ENCODE assay signal across 31 cellular contexts in genomic region chr10:55311823-55312431, GRCh38.
DNase-seq lines count a peak whose midpoint lies in the region; ATAC-seq, FAIRE-seq and TF ChIP-seq lines count a peak whose summit lies in the region.
"Had no signal": no experiment of that assay in that cellular context is flagged by ENCODE, and none has a peak within 500 bp of the region (broad histone marks: within the 10 kb centered on the region; RNA-seq: fewer than 3 reads in every experiment).

No MANE protein-coding gene starts in this region.

- H3K23me2 ChIP-seq in H1 (ENCODE audit: low read depth, low read length), result no peaks in the 10 kb centered on the region

- no peak for TF ChIP-seq RAD21 in H1 (IDR thresholded peaks at IDR 0.05 in 1 of 2, conservative IDR thresholded peaks at IDR 0.05 in 1 of 2; ENCODE audit: low read depth in 2 of 2, low read length in 2 of 2)

- H3K4ac ChIP-seq in H1 (replicated peaks; ENCODE audit: insufficient read length, low read depth, low read length), result no peak overlapping the region

- ATAC-seq in lower lobe of right lung (no peak), GM18868 (IDR thresholded peaks at IDR 0.05; ENCODE audit: unreplicated experiment) (no peak)
- ATAC-seq: activated CD4-positive, CD25-positive, alpha-beta regulatory T cell treated with anti-CD3 and anti-CD28 coated beads, Interleukin-2, amount 50 U/mL, for 24 hours; activated T-helper 17 cell treated with anti-CD3 and anti-CD28 coated beads, Interleukin-2, amount 50 U/mL, for 72 hours; effector memory CD8-positive, alpha-beta T cell; esophagus mucosa; gastrocnemius medialis; left cardiac atrium had no signal

- CTCF ChIA-PET in H1 (lab: Charles Lee; ENCODE audit: partially characterized antibody), result no interaction called here

- no peak overlapping the region for H2BK20ac ChIP-seq in H1 (ENCODE audit: low read length)

- no peaks in the 10 kb centered on the region for H3K27me3 ChIP-seq in H1 (replicated peaks in 1 of 4; ENCODE audit: control insufficient read depth in 3 of 4, extremely low read depth in 1 of 4, insufficient read depth in 3 of 4, low read length in 3 of 4)
- no peaks in the 10 kb centered on the region for H3K27me3 ChIP-seq in lower lobe of right lung (ENCODE audit: low read depth)
- H3K27me3 ChIP-seq: cardiac muscle cell, colonic mucosa, gastrocnemius medialis, right atrium auricular region, transverse colon had no signal

- H3K4me2 ChIP-seq in H1 (ENCODE audit: insufficient read depth in 1 of 2, low read depth in 2 of 2, low read length in 2 of 2), result no peak overlapping the region
- H3K4me2 ChIP-seq: smooth muscle cell had no signal

- H4K5ac ChIP-seq in H1 (ENCODE audit: insufficient read length, low read depth, low read length), result no peak overlapping the region

- H4K91ac ChIP-seq in H1 (replicated peaks; ENCODE audit: insufficient read length, low read length), result no peak overlapping the region

- no peak overlapping the region for H3K23ac ChIP-seq in H1 (ENCODE audit: insufficient read length)

- no peak overlapping the region for H4K8ac ChIP-seq in H1 (ENCODE audit: extremely low read depth, insufficient read depth, low read length)

- no peak for TF ChIP-seq CTCF in H1 (IDR thresholded peaks at IDR 0.05; ENCODE audit: control extremely low read depth in 1 of 3, insufficient read depth in 1 of 3, low read depth in 1 of 3, low read length in 3 of 3)
- TF ChIP-seq CTCF in lower lobe of right lung (IDR thresholded peaks at IDR 0.05), result no peak

- H2BK120ac ChIP-seq in H1 (replicated peaks; ENCODE audit: low read depth, low read length), result no peak overlapping the region

- FAIRE-seq in H1 (lab: Jason Lieb, UNC), result no peak
- no peak for FAIRE-seq in urothelium cell line (lab: Jason Lieb, UNC)
- FAIRE-seq: GM18507, TTC549 had no signal

- no peak overlapping the region for H3K9ac ChIP-seq in H1 (replicated peaks in 1 of 4; ENCODE audit: extremely low read depth in 1 of 4, low read depth in 3 of 4, low read length in 3 of 4)
- H3K9ac ChIP-seq: parathyroid adenoma had no signal

- H3K4me1 ChIP-seq in H1 (replicated peaks in 1 of 4; ENCODE audit: control insufficient read depth in 3 of 4, insufficient read depth in 4 of 4, low read length in 3 of 4) (no peaks in the 10 kb centered on the region), lower lobe of right lung (no peaks in the 10 kb centered on the region)
- H3K4me1 ChIP-seq: Caco-2, colonic mucosa, gastrocnemius medialis, parathyroid adenoma, right atrium auricular region, transverse colon had no signal

- intact Hi-C loops in lower lobe of right lung (cut with DNase I), result no loop called here

- H3K18ac ChIP-seq in H1 (ENCODE audit: extremely low read depth, low read length), result no peak overlapping the region

- no peak overlapping the region for H2BK15ac ChIP-seq in H1 (ENCODE audit: low read length)

- DNase-seq in A172 (ENCODE audit: low spot score) (peak; percentile 19), GM04504 (ENCODE audit: low read depth) (peak; percentile 3), NCI-H524 treated with DMSO at 0.1 percent for 48 hours (lab: John Stamatoyannopoulos, UW) (peak; percentile 14), H1 (ENCODE audit: low read depth in 1 of 2, low spot score in 2 of 2) (no peak), urothelium cell line (ENCODE audit: low spot score) (no peak), lower lobe of right lung (no peak), NCI-H510A (lab: John Stamatoyannopoulos, UW) (no peak)
- DNase-seq: activated CD4-positive, alpha-beta T cell treated with anti-CD3 and anti-CD28 coated beads, Interleukin-2, amount 50 U/mL, for 48 hours; activated CD8-positive, alpha-beta memory T cell treated with anti-CD3 and anti-CD28 coated beads, Interleukin-2, amount 50 U/mL, for 48 hours; C1 segment of cervical spinal cord; Caco-2; colonic mucosa; DND-41; effector memory CD8-positive, alpha-beta T cell; gastrocnemius medialis; HFFc6; left cardiac atrium; NCI-H1105; NCI-H526; stimulated activated CD4-positive, alpha-beta T cell treated with anti-CD3 and anti-CD28 coated beads, Interleukin-2, amount 100 ng/mL, for 24 hours; transverse colon had no signal

- H3K79me2 ChIP-seq in H1 (ENCODE audit: control insufficient read depth in 1 of 2, insufficient read depth in 2 of 2, low read length in 2 of 2), result no peaks in the 10 kb centered on the region
- H3K79me2 ChIP-seq: parathyroid adenoma had no signal

- POLR2A ChIA-PET in H1 (lab: Charles Lee; ENCODE audit: partially characterized antibody), result no interaction called here

- TF ChIP-seq POLR2A in H1 (IDR thresholded peaks at IDR 0.05; ENCODE audit: control extremely low read depth in 1 of 2, low read depth in 2 of 2, low read length in 2 of 2), result no peak

- H3K79me1 ChIP-seq in H1 (ENCODE audit: low read depth, low read length), result no peaks in the 10 kb centered on the region

- H3K14ac ChIP-seq in H1 (ENCODE audit: insufficient read length), result no peak overlapping the region

- H3K27ac ChIP-seq in H1 (ENCODE audit: low read depth, low read length) (no peak overlapping the region), lower lobe of right lung (no peak overlapping the region)
- H3K27ac ChIP-seq: cardiac muscle cell, colonic mucosa, gastrocnemius medialis, parathyroid adenoma, right atrium auricular region, transverse colon had no signal

- H3K56ac ChIP-seq in H1 (replicated peaks; ENCODE audit: insufficient read length, low read depth, low read length), result no peak overlapping the region

- H2BK5ac ChIP-seq in H1 (ENCODE audit: low read depth, low read length), result no peak overlapping the region

- no peak overlapping the region for H2BK12ac ChIP-seq in H1 (ENCODE audit: low read depth, low read length)

- H4K20me1 ChIP-seq in H1 (replicated peaks in 1 of 2; ENCODE audit: control insufficient read depth in 1 of 2, insufficient read depth in 2 of 2, low read length in 2 of 2), result no peaks in the 10 kb centered on the region

- H3K4me3 ChIP-seq in H1 (ENCODE audit: extremely low read depth in 1 of 4, insufficient read depth in 2 of 4, low read depth in 3 of 4, low read length in 4 of 4), result no peak overlapping the region
- no peak overlapping the region for H3K4me3 ChIP-seq in lower lobe of right lung
- H3K4me3 ChIP-seq: cardiac muscle cell, colonic mucosa, gastrocnemius medialis, right atrium auricular region, smooth muscle cell, transverse colon had no signal

- no peaks in the 10 kb centered on the region for H3K36me3 ChIP-seq in H1 (ENCODE audit: control insufficient read depth in 2 of 4, insufficient read depth in 4 of 4, low read length in 3 of 4)
- H3K36me3 ChIP-seq in lower lobe of right lung, result no peaks in the 10 kb centered on the region
- H3K36me3 ChIP-seq: cardiac muscle cell, colonic mucosa, gastrocnemius medialis, right atrium auricular region, transverse colon had no signal

- no peak overlapping the region for H2AK5ac ChIP-seq in H1 (ENCODE audit: low read depth, low read length)

- 0 out of 2 replicates have a peak overlapping the region, but pooled peaks have one; percentile 9 for H2AFZ ChIP-seq in H1 (ENCODE audit: low read length)
- H2AFZ ChIP-seq: parathyroid adenoma had no signal

- H3K9me3 ChIP-seq in H1 (ENCODE audit: insufficient read depth in 2 of 2, low read depth in 1 of 2, low read length in 1 of 2) (no peaks in the 10 kb centered on the region), lower lobe of right lung (no peaks in the 10 kb centered on the region)
- H3K9me3 ChIP-seq: Caco-2, colonic mucosa, gastrocnemius medialis, right atrium auricular region, transverse colon had no signal

- 93% methylated on average over 4 of the region's 4 CpGs; no CpG with 5 or more reads in 1 of the 2 experiments for WGBS in H1 (ENCODE audit: extremely low coverage in 1 of 2, insufficient coverage in 1 of 2, insufficient read length in 1 of 2, insufficient replicate concordance in 2 of 2, low coverage in 1 of 2, low lambda C conversion rate in 2 of 2, missing lambda C conversion rate in 1 of 2), 2 experiments

- TF ChIP-seq EP300 in H1 (IDR thresholded peaks at IDR 0.05; ENCODE audit: borderline replicate concordance in 1 of 2, low read depth in 2 of 2, low read length in 2 of 2), result no peak

TF ChIP-seq in H1, 55 proteins besides CTCF, POLR2A, EP300 and RAD21 (continues in another document):
- no peak for TF ChIP-seq GTF2F1 (IDR thresholded peaks at IDR 0.05; ENCODE audit: borderline replicate concordance, low read depth, low read length)
- no peak for TF ChIP-seq PHF8 (conservative IDR thresholded peaks at IDR 0.05; ENCODE audit: low read depth, low read length)
- no peak for TF ChIP-seq KDM5A (IDR thresholded peaks at IDR 0.05; ENCODE audit: low read length)
- no peak for TF ChIP-seq SP4 (IDR thresholded peaks at IDR 0.05; ENCODE audit: low read length)
- TF ChIP-seq RXRA (IDR thresholded peaks at IDR 0.05; ENCODE audit: insufficient read depth, low read depth, low read length), result no peak
- no peak for TF ChIP-seq SIN3A (conservative IDR thresholded peaks at IDR 0.05 in 1 of 2, IDR thresholded peaks at IDR 0.05 in 1 of 2; ENCODE audit: low read depth in 1 of 2, low read length in 2 of 2)
- TF ChIP-seq NANOG (IDR thresholded peaks at IDR 0.05; ENCODE audit: insufficient read depth, low read depth, low read length, poor library complexity, severe bottlenecking), result no peak
- TF ChIP-seq TBP (IDR thresholded peaks at IDR 0.05; ENCODE audit: low read depth, low read length), result no peak
- TF ChIP-seq TCF12 (IDR thresholded peaks at IDR 0.05; ENCODE audit: low read depth, low read length), result no peak
- no peak for TF ChIP-seq SAP30 (IDR thresholded peaks at IDR 0.05; ENCODE audit: insufficient read depth, insufficient replicate concordance, low read length)
- TF ChIP-seq, protein P1, sequence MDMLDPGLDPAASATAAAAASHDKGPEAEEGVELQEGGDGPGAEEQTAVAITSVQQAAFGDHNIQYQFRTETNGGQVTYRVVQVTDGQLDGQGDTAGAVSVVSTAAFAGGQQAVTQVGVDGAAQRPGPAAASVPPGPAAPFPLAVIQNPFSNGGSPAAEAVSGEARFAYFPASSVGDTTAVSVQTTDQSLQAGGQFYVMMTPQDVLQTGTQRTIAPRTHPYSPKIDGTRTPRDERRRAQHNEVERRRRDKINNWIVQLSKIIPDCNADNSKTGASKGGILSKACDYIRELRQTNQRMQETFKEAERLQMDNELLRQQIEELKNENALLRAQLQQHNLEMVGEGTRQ (IDR thresholded peaks at IDR 0.05; ENCODE audit: low read length), result no peak
- no peak for TF ChIP-seq CHD2 (IDR thresholded peaks at IDR 0.05; ENCODE audit: low read length)
- TF ChIP-seq GABPA (IDR thresholded peaks at IDR 0.05; ENCODE audit: borderline replicate concordance, insufficient read depth, low read length), result no peak
- no peak for TF ChIP-seq MAX (IDR thresholded peaks at IDR 0.05)
- no peak for TF ChIP-seq KDM4A (IDR thresholded peaks at IDR 0.05; ENCODE audit: low read depth, low read length, severe bottlenecking)
- TF ChIP-seq SIRT6 (IDR thresholded peaks at IDR 0.05; ENCODE audit: low read length), result no peak

Comparison
In these comparisons a context has a peak if more than half of its experiments do, and no peak if none do; other contexts are left out.
1. DNase-seq: peak in A172 (single experiment), GM04504 (single experiment) and NCI-H524 treated with DMSO at 0.1 percent for 48 hours (single experiment); none in H1 (0 of 2), urothelium cell line (single experiment), lower lobe of right lung (single experiment) and NCI-H510A (single experiment).